8 cellular contexts compared by ENCODE assay signal in the genomic region with DNA sequence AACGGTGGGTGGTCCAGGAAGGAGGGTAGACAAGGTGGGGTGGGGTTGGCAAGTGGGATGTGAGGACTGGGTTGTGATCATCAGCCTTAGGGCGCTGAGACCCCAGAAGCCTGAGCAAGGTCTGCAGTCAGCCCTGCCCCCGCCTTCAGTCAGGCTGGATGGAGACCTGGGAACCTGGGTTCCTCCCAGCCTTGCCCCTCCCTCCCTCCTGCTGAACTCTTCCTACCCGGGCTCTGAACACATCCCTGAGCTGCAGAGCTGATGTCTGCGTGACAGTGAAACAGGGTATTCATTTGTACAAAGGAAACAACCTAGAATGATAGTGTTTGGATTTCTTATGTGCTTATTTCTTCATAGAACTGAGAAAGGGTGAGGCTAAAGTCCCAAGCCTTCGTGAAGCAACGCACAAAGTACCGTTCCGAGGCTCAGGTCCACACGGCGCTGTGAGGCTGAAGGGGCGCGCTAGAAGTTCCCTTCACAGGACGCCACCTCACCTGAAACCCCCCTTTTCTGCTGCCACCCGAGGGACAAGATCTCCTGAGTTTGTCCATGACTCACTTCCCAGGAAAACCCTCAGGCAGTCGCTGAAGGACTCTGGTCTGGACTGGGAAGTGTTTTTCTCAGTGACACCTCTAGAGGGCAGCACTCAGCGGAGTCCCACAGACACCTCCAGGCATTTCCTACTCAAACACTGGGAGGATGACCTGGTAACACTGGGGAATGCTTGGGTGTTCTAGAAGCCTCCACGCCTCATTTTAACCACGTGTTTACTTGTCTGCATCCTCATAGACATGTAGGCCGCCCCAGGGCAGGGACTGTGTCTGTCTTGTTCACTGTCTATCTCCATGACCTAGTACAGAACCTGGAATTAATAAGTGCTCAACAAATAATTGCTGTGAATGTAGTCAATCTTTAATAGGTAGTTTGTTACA. TPM values are rescaled to one million over a fixed set of nuclear protein-coding genes. Genes with fewer than 3 reads are reported as not detected.
DNase-seq lines count a peak whose midpoint lies in the region; ATAC-seq, FAIRE-seq and TF ChIP-seq lines count a peak whose summit lies in the region.

No MANE protein-coding gene starts in this region.

- FAIRE-seq in HepG2 (lab: Jason Lieb, UNC), result peak; percentile 82

- RAD21 ChIA-PET in HCT116 (lab: Charles Lee; ENCODE audit: low non-redundant PET in 1 of 2, low total read pairs in 2 of 2, uncharacterized antibody in 2 of 2, unreplicated experiment in 2 of 2), result no interaction called here

- BruUV-seq in HCT116 (replicated peaks; lab: Mats Ljungman, UMichigan) (no TSS peak), HepG2 (replicated peaks; lab: Mats Ljungman, UMichigan) (no TSS peak)

- intact Hi-C loops in HCT116 (cut with micrococcal nuclease) (no loop called here), HepG2 (cut with micrococcal nuclease; ENCODE audit: unreplicated experiment) (loop anchor here (1.0 kb wide), 2 partner anchors 115 to 645 kb away; no protein-coding TSS in a partner anchor)

- TF ChIP-seq EP300 in HepG2 (IDR thresholded peaks at IDR 0.05; ENCODE audit: low read depth in 2 of 2, low read length in 2 of 2) (no peak), HepG2 (CRISPR knock-in tag; IDR thresholded peaks at IDR 0.05; ENCODE audit: borderline replicate concordance) (peak; percentile 61)

- TF ChIP-seq CTCF in GM10248 (IDR thresholded peaks at IDR 0.05; ENCODE audit: control extremely low read depth, extremely low read depth, low read depth, missing control alignments) (peak; percentile 63), HCT116 (IDR thresholded peaks at IDR 0.05 in 2 of 3, conservative IDR thresholded peaks at IDR 0.05 in 1 of 3; ENCODE audit: borderline replicate concordance in 1 of 3, insufficient read depth in 1 of 3, low read depth in 2 of 3, low read length in 2 of 3) (peak; percentile 56 to 79 (median 79); a peak in 5 of 6 replicates), VCaP (conservative IDR thresholded peaks at IDR 0.05) (peak; percentile 71), HepG2 (CRISPR knock-in tag; IDR thresholded peaks at IDR 0.05) (peak; percentile 94)

- no peaks in the 10 kb centered on the region for H3K9me3 ChIP-seq in HCT116 (ENCODE audit: control insufficient read depth in 1 of 2, insufficient read depth in 1 of 2, low read depth in 1 of 2, low read length in 2 of 2)
- no peaks in the 10 kb centered on the region for H3K9me3 ChIP-seq in HepG2 (ENCODE audit: low read length)

- H3K9ac ChIP-seq in HCT116 (ENCODE audit: low read length) (no peak overlapping the region), HepG2 (ENCODE audit: insufficient read depth, low read depth, low read length) (peak overlapping the region; percentile 36; the same call in 1 of the 2 replicates)

- peak; percentile 56 for DNase-seq in GM10248 (ENCODE audit: extremely low spot score)
- peak; percentile 70 for DNase-seq in HCT116 (ENCODE audit: low read depth, low spot score)
- DNase-seq in NCI-H1694 (lab: John Stamatoyannopoulos, UW), result peak; percentile 33
- DNase-seq in cerebellar cortex (ENCODE audit: low spot score), result peak; percentile 42
- peak; percentile 79 for DNase-seq in HepG2 (ENCODE audit: low spot score)
- DNase-seq in stimulated activated CD8-positive, alpha-beta memory T cell treated with anti-CD3 and anti-CD28 coated beads, Interleukin-15, amount 100 ng/mL, for 4 hours (ENCODE audit: low read depth in 2 of 2), result peak; percentile 7 to 13

- POLR2A ChIA-PET in GM10248 (lab: Yijun Ruan, JAX), result no interaction called here
- POLR2A ChIA-PET in HCT116 (lab: Charles Lee), result no interaction called here
- POLR2A ChIA-PET in HepG2 (lab: Yijun Ruan, JAX), result no interaction called here

- peak; percentile 100 for ATAC-seq in HCT116
- peak; percentile 98 for ATAC-seq in HepG2
- no peak for ATAC-seq in HG03460 (IDR thresholded peaks at IDR 0.05; ENCODE audit: unreplicated experiment)

- no peak for TF ChIP-seq POLR2A in HCT116 (IDR thresholded peaks at IDR 0.05; ENCODE audit: borderline replicate concordance, extremely low read depth, insufficient read depth, insufficient read length)
- TF ChIP-seq POLR2A in HepG2 (IDR thresholded peaks at IDR 0.05; ENCODE audit: insufficient read depth in 1 of 2, low read depth in 2 of 2, low read length in 2 of 2), result no peak

- H3K27me3 ChIP-seq in HCT116 (ENCODE audit: insufficient read depth, low read length) (no peaks in the 10 kb centered on the region), HepG2 (ENCODE audit: control insufficient read depth in 1 of 2, insufficient read depth in 2 of 2, low read length in 2 of 2) (0 out of 5 replicates have a peak, but pooled peaks cover 0 to 1% of the 10 kb centered on the region in 2 experiments)

- H3K4me3 ChIP-seq in HCT116 (replicated peaks in 1 of 2; ENCODE audit: low read depth in 1 of 2, low read length in 2 of 2) (no peak overlapping the region), HepG2 (replicated peaks in 1 of 3; ENCODE audit: insufficient read depth in 1 of 3, low read depth in 2 of 3, low read length in 3 of 3) (peak overlapping the region; percentile 30 to 71 (median 56); a peak in 5 of 6 replicates)

- H4K20me1 ChIP-seq in HCT116 (ENCODE audit: insufficient read depth) (no peaks in the 10 kb centered on the region), HepG2 (ENCODE audit: insufficient read depth, low read length) (no peaks in the 10 kb centered on the region)

- H3K79me2 ChIP-seq in HCT116 (ENCODE audit: insufficient read depth, low read length) (no peaks in the 10 kb centered on the region), HepG2 (ENCODE audit: insufficient read depth, low read length) (no peaks in the 10 kb centered on the region)

- TF ChIP-seq RAD21 in HCT116 (IDR thresholded peaks at IDR 0.05; ENCODE audit: low read depth) (peak; percentile 60), HepG2 (CRISPR knock-in tag; IDR thresholded peaks at IDR 0.05) (peak; percentile 73)

- H3K27ac ChIP-seq in HCT116 (ENCODE audit: low read depth, low read length), result no peak overlapping the region
- no peak overlapping the region for H3K27ac ChIP-seq in VCaP
- H3K27ac ChIP-seq in HepG2 (ENCODE audit: extremely low read length, insufficient read depth, low read length), result no peak overlapping the region

- in situ Hi-C loops in HepG2 (cut with HindIII; ENCODE audit: extremely low pct_ligation_motif_present, low pct_unique_long_range_greater_than_20kb), result no loop called here

- CTCF ChIA-PET in GM10248 (lab: Yijun Ruan, JAX) (interaction anchor here (1.0 kb wide), 1 partner anchor 11 kb away, joined by 3 read pairs; no protein-coding TSS in a partner anchor), HCT116 (lab: Charles Lee) (no interaction called here), HepG2 (lab: Yijun Ruan, JAX; ENCODE audit: low intra/inter-chr PET ratio, low total read pairs) (interaction anchor here (0.7 to 1.9 kb wide), 4 partner anchors 24 to 645 kb away, joined by 4 to 16 read pairs (median 6); no protein-coding TSS in a partner anchor)

- H3K4me2 ChIP-seq in HCT116 (ENCODE audit: low read length) (no peak overlapping the region), HepG2 (ENCODE audit: low read depth, low read length) (peak overlapping the region; percentile 97)

- H2AFZ ChIP-seq in HCT116 (ENCODE audit: low read depth, low read length, poor library complexity, severe bottlenecking), result peak overlapping the region; percentile 81
- H2AFZ ChIP-seq in HepG2 (ENCODE audit: low read length), result peak overlapping the region; percentile 94

- H3K9me2 ChIP-seq in HCT116 (ENCODE audit: insufficient read depth), result no peaks in the 10 kb centered on the region

- H3K4me1 ChIP-seq in HCT116 (ENCODE audit: control insufficient read depth in 1 of 2, insufficient read depth in 2 of 2, low read length in 2 of 2) (no peaks in the 10 kb centered on the region; a peak in 1 of 4 replicates), HepG2 (ENCODE audit: insufficient read depth, low read length) (peaks cover 6% of the 10 kb centered on the region; the same call in 1 of the 2 replicates)

- 8% methylated on average over 18 of the region's 20 CpGs for WGBS in HepG2 (ENCODE audit: low lambda C conversion rate)

- H3K36me3 ChIP-seq in HCT116 (ENCODE audit: control insufficient read depth in 1 of 2, insufficient read depth in 2 of 2, low read length in 2 of 2) (no peaks in the 10 kb centered on the region), HepG2 (replicated peaks in 1 of 2; ENCODE audit: control insufficient read depth in 1 of 2, insufficient read depth in 2 of 2, low read length in 2 of 2) (no peaks in the 10 kb centered on the region)

RNA-seq across cellular contexts. Expression of gene GSTA5, which starts 1.2 kb away (rescaled TPM):
- not detected for total RNA-seq in HCT116 (2021; ENCODE audit: unreplicated experiment)
- not detected in 2 replicates for polyA plus RNA-seq in HCT116 (2012)
- total RNA-seq in HepG2 (2016; rRNA removed; fragmentation: Illumina TruSeq; extraction: Trizol), result not detected in 2 replicates
- not detected in 2 replicates for total RNA-seq in HepG2 (2016; cell fraction: cytosol; rRNA removed; fragmentation: Illumina TruSeq; extraction: Trizol; ENCODE audit: low read depth)
- not detected in 2 replicates for total RNA-seq in HepG2 (2016; cell fraction: insoluble cytoplasmic fraction; rRNA removed; fragmentation: Illumina TruSeq; extraction: Trizol)
- not detected in 2 replicates for total RNA-seq in HepG2 (2016; cell fraction: membrane; rRNA removed; fragmentation: Illumina TruSeq; extraction: Trizol)
- total RNA-seq in HepG2 (2016; cell fraction: nucleus; rRNA removed; fragmentation: Illumina TruSeq; extraction: Trizol), result not detected in 2 replicates
- not detected in 2 replicates for polyA plus RNA-seq in HepG2 (2011; rRNA removed)
- not detected in 2 replicates for polyA plus RNA-seq in HepG2 (2011; cell fraction: cytosol; rRNA removed)
- not detected in 2 replicates for polyA plus RNA-seq in HepG2 (2011; cell fraction: nucleus; rRNA removed)
- not detected in 2 replicates for polyA plus RNA-seq in HepG2 (2012)
- not detected in 2 replicates for polyA plus RNA-seq in HepG2 (2016; cell fraction: cytosol; fragmentation: Illumina TruSeq; extraction: Trizol; ENCODE audit: low read depth)
- polyA plus RNA-seq in HepG2 (2016; cell fraction: insoluble cytoplasmic fraction; fragmentation: Illumina TruSeq; extraction: Trizol; ENCODE audit: low read depth), result not detected in 2 replicates
- not detected in 2 replicates for polyA plus RNA-seq in HepG2 (2016; cell fraction: membrane; fragmentation: Illumina TruSeq; extraction: Trizol; ENCODE audit: low read depth)
- polyA plus RNA-seq in HepG2 (2016; cell fraction: nucleus; fragmentation: Illumina TruSeq; extraction: Trizol; ENCODE audit: insufficient read depth, low read depth), result not detected in 2 replicates
- not detected in 2 replicates for polyA minus RNA-seq in HepG2 (2011; rRNA and poly(A)+ RNA removed; ENCODE audit: low replicate concordance)
- not detected in 2 replicates for polyA minus RNA-seq in HepG2 (2011; cell fraction: cytosol; rRNA and poly(A)+ RNA removed)
- polyA minus RNA-seq in HepG2 (2011; cell fraction: nucleus; rRNA and poly(A)+ RNA removed), result not detected in 2 replicates

RNA-seq across cellular contexts. Expression of gene GSTA1, which starts 35.8 kb away (rescaled TPM):
- total RNA-seq in HCT116 (2021; ENCODE audit: unreplicated experiment), result 0.57 TPM
- not detected in 2 replicates for polyA plus RNA-seq in HCT116 (2012)
- 282 and 403 TPM in 2 replicates for total RNA-seq in HepG2 (2016; rRNA removed; fragmentation: Illumina TruSeq; extraction: Trizol)
- 68.1 and 74.6 TPM in 2 replicates for total RNA-seq in HepG2 (2016; cell fraction: cytosol; rRNA removed; fragmentation: Illumina TruSeq; extraction: Trizol; ENCODE audit: low read depth)
- 274 and 437 TPM in 2 replicates for total RNA-seq in HepG2 (2016; cell fraction: insoluble cytoplasmic fraction; rRNA removed; fragmentation: Illumina TruSeq; extraction: Trizol)
- total RNA-seq in HepG2 (2016; cell fraction: membrane; rRNA removed; fragmentation: Illumina TruSeq; extraction: Trizol), result 53.4 and 58.4 TPM in 2 replicates
- total RNA-seq in HepG2 (2016; cell fraction: nucleus; rRNA removed; fragmentation: Illumina TruSeq; extraction: Trizol), result 81.1 and 92.5 TPM in 2 replicates
- polyA plus RNA-seq in HepG2 (2011; rRNA removed), result 6.2 and 10.4 TPM in 2 replicates
- 3.3 and 11.5 TPM in 2 replicates for polyA plus RNA-seq in HepG2 (2011; cell fraction: cytosol; rRNA removed)
- 1.1 and 5.1 TPM in 2 replicates for polyA plus RNA-seq in HepG2 (2011; cell fraction: nucleus; rRNA removed)
- 23.5 and 25.6 TPM in 2 replicates for polyA plus RNA-seq in HepG2 (2012)
- polyA plus RNA-seq in HepG2 (2016; cell fraction: cytosol; fragmentation: Illumina TruSeq; extraction: Trizol; ENCODE audit: low read depth), result 65.7 and 72.4 TPM in 2 replicates
- 405 and 428 TPM in 2 replicates for polyA plus RNA-seq in HepG2 (2016; cell fraction: insoluble cytoplasmic fraction; fragmentation: Illumina TruSeq; extraction: Trizol; ENCODE audit: low read depth)
- 47.2 and 52.6 TPM in 2 replicates for polyA plus RNA-seq in HepG2 (2016; cell fraction: membrane; fragmentation: Illumina TruSeq; extraction: Trizol; ENCODE audit: low read depth)
- 121 and 127 TPM in 2 replicates for polyA plus RNA-seq in HepG2 (2016; cell fraction: nucleus; fragmentation: Illumina TruSeq; extraction: Trizol; ENCODE audit: insufficient read depth, low read depth)
- polyA minus RNA-seq in HepG2 (2011; rRNA and poly(A)+ RNA removed; ENCODE audit: low replicate concordance), result 1.8 TPM in 1 of 2 replicates, not detected in the other
- polyA minus RNA-seq in HepG2 (2011; cell fraction: cytosol; rRNA and poly(A)+ RNA removed), result 1.7 and 7.1 TPM in 2 replicates
- polyA minus RNA-seq in HepG2 (2011; cell fraction: nucleus; rRNA and poly(A)+ RNA removed), result 0.77 and 2.4 TPM in 2 replicates

Comparison
In these comparisons a context has a peak if more than half of its experiments do, and no peak if none do; other contexts are left out.
1. DNase-seq: peak in every context shown above with its lines; median percentile 79 in HepG2; 70 in HCT116; 56 in GM10248; 42 in cerebellar cortex; 33 in NCI-H1694; 10 in stimulated activated CD8-positive, alpha-beta memory T cell treated with anti-CD3 and anti-CD28 coated beads, Interleukin-15, amount 100 ng/mL, for 4 hours.
2. H3K4me3 ChIP-seq: peak in HepG2 (3 of 3); none in HCT116 (0 of 2).
3. RNA of gene GSTA1, which starts 35.8 kb away (total RNA-seq): 53.4 to 437 TPM in HepG2; 0.57 TPM in HCT116 (single experiment); every median in the first group is over 10 times any median in the second.
4. Peak in every context shown above with its lines, with median percentiles within 50 percentile points of each other: CTCF ChIP-seq.